Comparison of ENCODE assay signal across 16 cellular contexts in genomic region chr5:124461110-124461509, GRCh38.
DNase-seq lines count a peak whose midpoint lies in the region; ATAC-seq and TF ChIP-seq lines count a peak whose summit lies in the region.
"Had no signal": no experiment of that assay in that cellular context is flagged by ENCODE, and none has a peak within 500 bp of the region (broad histone marks: within the 10 kb centered on the region; RNA-seq: fewer than 3 reads in every experiment).

No MANE protein-coding gene starts in this region.

- no peaks in the 10 kb centered on the region for H3K9me2 ChIP-seq in OCI-LY7 (ENCODE audit: insufficient read depth, low read length)

- no peak for DNase-seq in OCI-LY7 (ENCODE audit: low spot score)
- DNase-seq in endodermal cell: no peak
- no peak for DNase-seq in substantia nigra (lab: John Stamatoyannopoulos, UW)
- no peak for DNase-seq in type B pancreatic cell (ENCODE audit: extremely low spot score, unreplicated experiment)
- DNase-seq in central memory CD4-positive, alpha-beta T cell: no peak
- DNase-seq in activated naive CD4-positive, alpha-beta T cell (lab: John Stamatoyannopoulos, UW): no peak
- DNase-seq: Calu3; CD4-positive, alpha-beta memory T cell; GOT3; NCI-H1694 treated with DMSO at 0.1 percent for 48 hours; NK-92 treated with Interleukin-12 subunit alpha and Interleukin-12 subunit beta, amount 100 ng/mL, for 24 hours had no signal

- H3K4me3 Mint-ChIP-seq in endodermal cell (no peak overlapping the region), type B pancreatic cell (no peak overlapping the region)
- H3K4me3 Mint-ChIP-seq: CD4-positive, alpha-beta memory T cell had no signal

- H3K4me1 Mint-ChIP-seq in endodermal cell (peaks cover 14% of the 10 kb centered on the region), type B pancreatic cell (ENCODE audit: unreplicated experiment) (peaks cover 42% of the 10 kb centered on the region)
- H3K4me1 Mint-ChIP-seq: CD4-positive, alpha-beta memory T cell had no signal

- peak; percentile 50 for ATAC-seq in GM18858 (IDR thresholded peaks at IDR 0.05; ENCODE audit: unreplicated experiment)
- ATAC-seq: HCT116, Panc1, SK-N-SH treated with all-trans-retinoic acid at 6 μM for 48 hours had no signal

- H3K27ac Mint-ChIP-seq in endodermal cell (no peak overlapping the region), type B pancreatic cell (no peak overlapping the region)
- H3K27ac Mint-ChIP-seq: CD4-positive, alpha-beta memory T cell had no signal

- H3K4me3 ChIP-seq in OCI-LY7 (ENCODE audit: low read depth, low read length, poor library complexity, severe bottlenecking): peak overlapping the region; percentile 10
- no peak overlapping the region for H3K4me3 ChIP-seq in endodermal cell (ENCODE audit: low read length)

- no peaks in the 10 kb centered on the region for H3K27me3 Mint-ChIP-seq in endodermal cell (ENCODE audit: insufficient read depth)
- H3K27me3 Mint-ChIP-seq in type B pancreatic cell: no peaks in the 10 kb centered on the region
- H3K27me3 Mint-ChIP-seq: CD4-positive, alpha-beta memory T cell had no signal

- H3K4me1 ChIP-seq in OCI-LY7 (ENCODE audit: insufficient read depth, low read length, poor library complexity, severe bottlenecking) (peaks cover 17% of the 10 kb centered on the region), endodermal cell (ENCODE audit: control insufficient read depth, insufficient read depth, low read length) (no peaks in the 10 kb centered on the region)

- peaks cover 17% of the 10 kb centered on the region for H3K36me3 Mint-ChIP-seq in endodermal cell (ENCODE audit: low read depth)
- H3K36me3 Mint-ChIP-seq in type B pancreatic cell: no peaks in the 10 kb centered on the region
- H3K36me3 Mint-ChIP-seq: CD4-positive, alpha-beta memory T cell had no signal

- H3K36me3 ChIP-seq in OCI-LY7 (ENCODE audit: insufficient read depth, low read length): peaks cover 8% of the 10 kb centered on the region; the same call in 1 of the 2 replicates
- H3K36me3 ChIP-seq in endodermal cell (ENCODE audit: control insufficient read depth, insufficient read depth, low read length): no peaks in the 10 kb centered on the region

- no peaks in the 10 kb centered on the region for H4K20me1 ChIP-seq in OCI-LY7 (ENCODE audit: insufficient read depth, low read length)

- POLR2A ChIA-PET in OCI-LY7 (lab: Charles Lee): interaction anchor here (0.6 to 2.1 kb wide), 4 partner anchors 8 to 32 kb away, joined by 3 to 4 read pairs (median 4); no protein-coding TSS in a partner anchor

- BruUV-seq in OCI-LY7 (replicated peaks; lab: Mats Ljungman, UMichigan): no TSS peak

- H3K27ac ChIP-seq in OCI-LY7 (ENCODE audit: low read depth, low read length, poor library complexity, severe bottlenecking): no peak overlapping the region
- H3K27ac ChIP-seq in endodermal cell (ENCODE audit: low read depth, low read length): peak overlapping the region; percentile 85
- peak overlapping the region; percentile 86 for H3K27ac ChIP-seq in substantia nigra (ENCODE audit: low read depth, low read length, poor library complexity, severe bottlenecking)
- H3K27ac ChIP-seq: KMS-11 had no signal

- no peak overlapping the region for H3K9ac ChIP-seq in endodermal cell (ENCODE audit: extremely low read depth, low read length, poor library complexity, severe bottlenecking)
- H3K9ac ChIP-seq: KMS-11 had no signal

- CTCF ChIA-PET in OCI-LY7 (lab: Charles Lee; ENCODE audit: unreplicated experiment): no interaction called here

- H3K9me3 ChIP-seq in OCI-LY7 (ENCODE audit: low read length) (peaks cover 35% of the 10 kb centered on the region; the same call in 1 of the 2 replicates), endodermal cell (ENCODE audit: control insufficient read depth, low read length) (peaks cover 35% of the 10 kb centered on the region)

- TF ChIP-seq CTCF in OCI-LY7 (conservative IDR thresholded peaks at IDR 0.05; ENCODE audit: low read length) (no peak), endodermal cell (conservative IDR thresholded peaks at IDR 0.05) (no peak), type B pancreatic cell (conservative IDR thresholded peaks at IDR 0.05) (no peak)

- H3K4me2 ChIP-seq in OCI-LY7 (ENCODE audit: low read length): no peak overlapping the region
- H3K4me2 ChIP-seq: KMS-11 had no signal

- H3K27me3 ChIP-seq in endodermal cell (ENCODE audit: control insufficient read depth, insufficient read depth, low read length, poor library complexity, severe bottlenecking): no peaks in the 10 kb centered on the region

- intact Hi-C loops in OCI-LY7 (cut with micrococcal nuclease; ENCODE audit: unreplicated experiment): no loop called here

- H3K9me3 Mint-ChIP-seq in endodermal cell (peaks cover 12% of the 10 kb centered on the region), type B pancreatic cell (no peaks in the 10 kb centered on the region)

- peak overlapping the region; percentile 83; the same call in 1 of the 2 replicates for H2AFZ ChIP-seq in OCI-LY7 (ENCODE audit: low read length)

- 100% methylated on average over 1 of the region's 1 CpG; no CpG with 5 or more reads in 1 of the 2 experiments for WGBS in endodermal cell (ENCODE audit: insufficient coverage in 1 of 2, insufficient read length in 1 of 2), 2 experiments

- H3K79me2 ChIP-seq in OCI-LY7 (ENCODE audit: insufficient read depth, low read depth, low read length): no peaks in the 10 kb centered on the region
